Comparison of ENCODE assay signal across 8 cellular contexts in the genomic region with DNA sequence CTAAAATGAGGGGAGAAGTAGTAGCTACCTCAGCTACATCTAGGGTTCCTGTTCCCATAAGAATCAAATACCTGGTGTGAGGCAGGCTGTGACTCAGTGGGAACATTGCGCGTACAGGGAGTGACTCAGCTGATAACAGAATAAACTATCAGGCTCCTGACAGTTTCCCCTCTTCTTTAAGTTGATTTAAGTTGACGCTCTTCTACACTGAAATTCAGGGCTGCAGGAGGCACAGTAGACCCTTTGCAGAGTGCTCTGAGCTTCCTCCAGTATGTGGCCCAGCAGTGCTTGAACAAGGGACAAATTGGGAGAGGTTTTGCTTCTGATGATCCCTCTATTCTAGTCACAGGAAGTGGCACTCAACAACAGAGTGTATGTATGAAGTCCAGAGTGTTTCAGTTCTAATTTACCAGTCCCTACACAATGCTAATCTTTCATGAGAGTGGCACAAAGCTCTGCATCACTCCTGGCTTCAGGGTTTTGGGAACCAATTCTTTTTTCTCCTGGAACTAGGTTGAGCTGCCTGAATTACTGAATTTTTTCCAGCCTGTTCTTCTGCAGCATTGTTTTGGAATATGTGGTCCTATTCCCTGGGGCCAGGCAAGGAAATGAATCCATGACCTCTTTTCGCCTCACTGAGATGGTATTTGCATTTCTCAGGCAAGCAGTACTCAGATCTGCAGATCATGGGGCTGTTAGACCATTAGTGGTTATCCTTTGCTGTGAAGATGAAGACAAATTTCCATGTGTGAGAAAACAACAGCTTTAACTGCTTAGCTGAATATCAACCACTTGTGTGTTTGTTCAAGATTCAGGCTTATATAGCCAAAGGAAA. TPM values are rescaled to one million over a fixed set of nuclear protein-coding genes. Genes with fewer than 3 reads are reported as not detected.
DNase-seq lines count a peak whose midpoint lies in the region; ATAC-seq and TF ChIP-seq lines count a peak whose summit lies in the region.

No MANE protein-coding gene starts in this region.

- peaks cover 32% of the 10 kb centered on the region for H3K4me1 Mint-ChIP-seq in GM23338
- peaks cover 50% of the 10 kb centered on the region for H3K4me1 Mint-ChIP-seq in activated T-helper 17 cell treated with anti-CD3 and anti-CD28 coated beads, Interleukin-2, amount 50 U/mL, for 72 hours
- peaks cover 31 to 34% of the 10 kb centered on the region in 2 donors for H3K4me1 Mint-ChIP-seq in effector memory CD8-positive, alpha-beta T cell (ENCODE audit: low read depth in 2 of 2)

- H3K4me1 ChIP-seq in GM23338 (ENCODE audit: insufficient read depth) (peaks cover 28% of the 10 kb centered on the region), BE2C (peaks cover 8% of the 10 kb centered on the region; the same call in 1 of the 2 replicates)

- H3K4me3 ChIP-seq in GM23338 (no peak overlapping the region), BE2C (ENCODE audit: low read depth, low read length) (no peak overlapping the region)

- H3K36me3 Mint-ChIP-seq in GM23338 (ENCODE audit: low read depth): peaks cover 12% of the 10 kb centered on the region
- no peaks in the 10 kb centered on the region for H3K36me3 Mint-ChIP-seq in activated T-helper 17 cell treated with anti-CD3 and anti-CD28 coated beads, Interleukin-2, amount 50 U/mL, for 72 hours (ENCODE audit: low read depth)
- peaks cover 3% of the 10 kb centered on the region for H3K36me3 Mint-ChIP-seq in effector memory CD8-positive, alpha-beta T cell (ENCODE audit: insufficient read depth)

- DNase-seq in AG20443 (ENCODE audit: low spot score) (peak; percentile 73), GM23338 (ENCODE audit: low spot score) (no peak), iris pigment epithelial cell (ENCODE audit: low read depth) (peak; percentile 94), BE2C (no peak), SHP77 (lab: John Stamatoyannopoulos, UW) (no peak), GM13976 (ENCODE audit: low spot score) (no peak)
- DNase-seq in effector memory CD8-positive, alpha-beta T cell: no peak

- H3K36me3 ChIP-seq in GM23338 (ENCODE audit: insufficient read depth): peaks cover 5% of the 10 kb centered on the region; the same call in 1 of the 2 replicates
- H3K36me3 ChIP-seq in BE2C: no peaks in the 10 kb centered on the region

- no peak overlapping the region; the same call in 2 of the 3 replicates for H3K4me3 Mint-ChIP-seq in GM23338
- H3K4me3 Mint-ChIP-seq in activated T-helper 17 cell treated with anti-CD3 and anti-CD28 coated beads, Interleukin-2, amount 50 U/mL, for 72 hours: peak overlapping the region; percentile 78
- no peak overlapping the region for H3K4me3 Mint-ChIP-seq in effector memory CD8-positive, alpha-beta T cell

- no peaks in the 10 kb centered on the region for H4K20me1 ChIP-seq in GM23338 (replicated peaks; ENCODE audit: insufficient read depth)

- peak; percentile 12; the same call in 2 of the 3 replicates for ATAC-seq in GM23338
- ATAC-seq in activated T-helper 17 cell treated with anti-CD3 and anti-CD28 coated beads, Interleukin-2, amount 50 U/mL, for 72 hours (replicated peaks): peak; percentile 38
- ATAC-seq in effector memory CD8-positive, alpha-beta T cell (replicated peaks): no peak

- TF ChIP-seq CTCF in GM23338 (conservative IDR thresholded peaks at IDR 0.05; ENCODE audit: low read depth in 2 of 2) (no peak), BE2C (IDR thresholded peaks at IDR 0.05; ENCODE audit: low read depth, low read length) (no peak), GM13976 (IDR thresholded peaks at IDR 0.05; ENCODE audit: borderline replicate concordance, control extremely low read depth, extremely low read depth, insufficient read depth, missing control alignments) (no peak)

- H3K27me3 ChIP-seq in GM23338 (ENCODE audit: insufficient read depth) (no peaks in the 10 kb centered on the region), BE2C (no peaks in the 10 kb centered on the region)

- H3F3A ChIP-seq in GM23338 (replicated peaks; ENCODE audit: low read depth): no peaks in the 10 kb centered on the region

- no peak overlapping the region for H2AFZ ChIP-seq in GM23338

- no peaks in the 10 kb centered on the region; the same call in 1 of the 2 replicates for H3K9me2 ChIP-seq in GM23338 (ENCODE audit: insufficient read depth)

- no peaks in the 10 kb centered on the region for H3K9me3 Mint-ChIP-seq in GM23338
- H3K9me3 Mint-ChIP-seq in activated T-helper 17 cell treated with anti-CD3 and anti-CD28 coated beads, Interleukin-2, amount 50 U/mL, for 72 hours: no peaks in the 10 kb centered on the region
- no peaks in the 10 kb centered on the region for H3K9me3 Mint-ChIP-seq in effector memory CD8-positive, alpha-beta T cell

- H3K27ac Mint-ChIP-seq in GM23338: peak overlapping the region; percentile 84
- peak overlapping the region; percentile 91 for H3K27ac Mint-ChIP-seq in activated T-helper 17 cell treated with anti-CD3 and anti-CD28 coated beads, Interleukin-2, amount 50 U/mL, for 72 hours
- peak overlapping the region in 1 of 2 donors; percentile 12 for H3K27ac Mint-ChIP-seq in effector memory CD8-positive, alpha-beta T cell

- 0 out of 2 replicates have a peak overlapping the region, but pooled peaks have one; percentile 42 for H3K27ac ChIP-seq in GM23338 (ENCODE audit: low read depth)

- H3K9me3 ChIP-seq in BE2C: no peaks in the 10 kb centered on the region

- H3K4me2 ChIP-seq in GM23338: no peak overlapping the region

- in situ Hi-C loops in GM13976 (cut with MboI; ENCODE audit: low sequenced_read_pairs, unreplicated experiment): loop anchor here (5.0 to 10.0 kb wide), 2 partner anchors 54 to 64 kb away; no protein-coding TSS in a partner anchor

- H3K79me2 ChIP-seq in GM23338 (replicated peaks; ENCODE audit: insufficient read depth): no peaks in the 10 kb centered on the region; the same call in 1 of the 2 replicates

- H3K27me3 Mint-ChIP-seq in GM23338 (ENCODE audit: insufficient read depth, low read depth, poor library complexity): no peaks in the 10 kb centered on the region
- H3K27me3 Mint-ChIP-seq in activated T-helper 17 cell treated with anti-CD3 and anti-CD28 coated beads, Interleukin-2, amount 50 U/mL, for 72 hours: no peaks in the 10 kb centered on the region
- peaks cover 0 to 5% of the 10 kb centered on the region in 2 donors for H3K27me3 Mint-ChIP-seq in effector memory CD8-positive, alpha-beta T cell

TF ChIP-seq in GM23338, 12 proteins besides CTCF, POLR2A, EP300 and RAD21 (continues in another document):
- TF ChIP-seq JUNB (IDR thresholded peaks at IDR 0.05; ENCODE audit: unreplicated experiment) (no peak), EZH2 (IDR thresholded peaks at IDR 0.05; ENCODE audit: low read depth, unreplicated experiment) (no peak)

RNA-seq across cellular contexts. Expression of gene GPR171, which starts 25.5 kb away (rescaled TPM):
- not detected in 2 replicates for total RNA-seq in GM23338 (2014; rRNA removed; shearing (Covaris generic))
- polyA plus RNA-seq in GM23338 (2016; fragmentation: Nextera tagmentation; extraction: Ambion mirVana): 2.4 and 3.4 TPM in 2 replicates
- total RNA-seq in activated T-helper 17 cell treated with anti-CD3 and anti-CD28 coated beads, Interleukin-2, amount 50 U/mL, for 72 hours: 100 to 1,000 TPM; 108 to 131 TPM
- polyA plus RNA-seq in BE2C (2012; ENCODE audit: insufficient read depth, insufficient read length, low read depth): not detected

RNA-seq across cellular contexts. Expression of gene P2RY14, which starts 49.8 kb away (rescaled TPM):
- total RNA-seq in GM23338 (2014; rRNA removed; shearing (Covaris generic)): not detected in 2 replicates
- polyA plus RNA-seq in GM23338 (2016; fragmentation: Nextera tagmentation; extraction: Ambion mirVana): 0.95 and 1.2 TPM in 2 replicates
- total RNA-seq in activated T-helper 17 cell treated with anti-CD3 and anti-CD28 coated beads, Interleukin-2, amount 50 U/mL, for 72 hours: 1 to 10 TPM in 1 of 2 donors, under 1 TPM in 1; 0.90 to 1.3 TPM
- not detected for polyA plus RNA-seq in BE2C (2012; ENCODE audit: insufficient read depth, insufficient read length, low read depth)

Comparison
In these comparisons a context has a peak if more than half of its experiments do, and no peak if none do; other contexts are left out.
1. DNase-seq: peak in AG20443 (single experiment) and iris pigment epithelial cell (single experiment); none in GM23338 (single experiment), BE2C (single experiment), SHP77 (0 of 2), effector memory CD8-positive, alpha-beta T cell (0 of 3) and GM13976 (single experiment).
2. RNA of gene GPR171, which starts 25.5 kb away (total RNA-seq): 108 to 131 TPM in activated T-helper 17 cell treated with anti-CD3 and anti-CD28 coated beads, Interleukin-2, amount 50 U/mL, for 72 hours; not detected in GM23338; every median in the first group is over 100 times any median in the second.